Comparison of ENCODE assay signal across 8 cellular contexts in the genomic region with DNA sequence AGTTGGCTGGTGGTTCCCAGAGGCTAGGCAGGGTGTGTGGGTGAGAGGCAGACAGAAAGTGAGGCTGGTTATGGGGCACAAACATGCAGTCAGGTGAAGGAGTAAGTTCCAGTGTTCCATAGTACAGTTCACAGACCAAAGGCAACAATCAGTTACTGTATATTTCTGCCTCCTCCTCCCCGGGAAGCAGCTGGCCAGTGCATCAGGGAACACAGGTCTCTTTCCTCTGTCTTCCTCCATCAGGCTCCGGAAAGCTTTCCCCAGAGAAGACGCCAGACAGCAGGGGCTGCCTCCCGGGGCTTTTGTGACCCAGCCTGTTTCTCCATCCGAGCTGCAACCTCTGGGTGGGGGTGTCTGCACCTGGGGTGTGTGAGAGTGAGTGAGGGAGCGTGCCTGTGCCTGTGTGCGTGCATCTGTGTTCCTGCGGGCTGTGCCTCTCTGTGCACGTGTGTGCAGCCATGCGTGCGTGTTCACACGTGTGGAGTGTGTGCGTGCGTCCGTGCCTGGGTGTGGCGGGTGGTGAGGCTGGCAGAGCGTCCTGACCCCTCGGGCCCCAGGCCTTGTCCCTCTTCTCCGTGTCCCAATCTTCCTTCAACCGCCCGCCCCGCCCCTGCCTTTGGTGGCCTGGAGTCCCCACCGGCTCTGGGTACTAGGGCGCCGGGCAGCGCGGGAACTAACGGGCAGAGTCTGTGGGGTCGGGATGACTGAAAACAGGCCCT.
A peak's percentile ranks its signal among the peaks of the same experiment; 100 is the strongest.
DNase-seq lines count a peak whose midpoint lies in the region; ATAC-seq and TF ChIP-seq lines count a peak whose summit lies in the region.
"Not testable (repeated sequence)": the region's sequence is repeated elsewhere in the genome, so short reads cannot be mapped to it uniquely, and the experiment has no call there.

No MANE protein-coding gene starts in this region.

- not testable (repeated sequence) for H3K4me1 ChIP-seq in MM.1S (ENCODE audit: low read length); endodermal cell (ENCODE audit: control insufficient read depth, insufficient read depth, low read length)

- TF ChIP-seq CTCF in CD4-positive, alpha-beta T cell (IDR thresholded peaks at IDR 0.05); MM.1S (IDR thresholded peaks at IDR 0.05; ENCODE audit: low read length); endodermal cell (conservative IDR thresholded peaks at IDR 0.05); mesothelial cell of epicardium (IDR thresholded peaks at IDR 0.05; ENCODE audit: unreplicated experiment): not testable (repeated sequence)

- H3K27ac ChIP-seq in CD4-positive, alpha-beta T cell (ENCODE audit: low read depth, low read length); MM.1S (ENCODE audit: low read length); endodermal cell (ENCODE audit: low read depth, low read length): not testable (repeated sequence)

- peak in 7 of 10 experiments; percentile 6 to 40 (median 21) for DNase-seq in CD4-positive, alpha-beta T cell
- DNase-seq in MM.1S; mesothelial cell of epicardium (ENCODE audit: low spot score in 2 of 2, unreplicated experiment in 2 of 2): not testable (repeated sequence)
- DNase-seq in activated T-cell treated with anti-CD3 and anti-CD28 coated beads, Interleukin-2, amount 50 U/mL, for 24 hours: peak; percentile 84
- peak; percentile 42 for DNase-seq in endodermal cell
- DNase-seq in stimulated activated CD4-positive, alpha-beta T cell treated with anti-CD3 and anti-CD28 coated beads, TNF-alpha, amount 100 ng/mL, for 48 hours (ENCODE audit: low read depth in 3 of 3): peak in 2 of 3 donors; percentile 10 to 36

- H3K4me2 ChIP-seq in MM.1S (ENCODE audit: low read depth, low read length): peak overlapping the region; percentile 81

- POLR2A ChIA-PET in CD4-positive, alpha-beta T cell (lab: Charles Lee): not testable (repeated sequence)

- H3K27ac Mint-ChIP-seq in CD4-positive, alpha-beta T cell; activated T-cell treated with anti-CD3 and anti-CD28 coated beads, Interleukin-2, amount 50 U/mL, for 24 hours; endodermal cell; mesothelial cell of epicardium: not testable (repeated sequence)

- H3K4me3 Mint-ChIP-seq in CD4-positive, alpha-beta T cell: peak overlapping the region; percentile 34
- peak overlapping the region; percentile 35 for H3K4me3 Mint-ChIP-seq in activated T-cell treated with anti-CD3 and anti-CD28 coated beads, Interleukin-2, amount 50 U/mL, for 24 hours
- H3K4me3 Mint-ChIP-seq in endodermal cell: not testable (repeated sequence)
- H3K4me3 Mint-ChIP-seq in mesothelial cell of epicardium: peak overlapping the region; percentile 42

- H3F3A ChIP-seq in MM.1S (ENCODE audit: insufficient read depth, low read length): not testable (repeated sequence)

- H3K9me3 ChIP-seq in CD4-positive, alpha-beta T cell (ENCODE audit: control insufficient read depth, low read length); MM.1S (replicated peaks; ENCODE audit: insufficient read depth, low read length); endodermal cell (ENCODE audit: control insufficient read depth, low read length): not testable (repeated sequence)

- H3K9ac ChIP-seq in MM.1S (ENCODE audit: low read length); endodermal cell (ENCODE audit: extremely low read depth, low read length, poor library complexity, severe bottlenecking): not testable (repeated sequence)

- intact Hi-C loops in CD4-positive, alpha-beta T cell (cut with DNase I, micrococcal nuclease): loop anchor here in 1 of 2 experiments (5.0 kb wide), 1 partner anchor 67 kb away; no protein-coding TSS in a partner anchor

- CTCF ChIA-PET in CD4-positive, alpha-beta T cell (lab: Charles Lee): not testable (repeated sequence)

- H3K36me3 ChIP-seq in MM.1S (replicated peaks; ENCODE audit: insufficient read depth, low read length); endodermal cell (ENCODE audit: control insufficient read depth, insufficient read depth, low read length): not testable (repeated sequence)

- H3K36me3 Mint-ChIP-seq in CD4-positive, alpha-beta T cell (ENCODE audit: low read depth); activated T-cell treated with anti-CD3 and anti-CD28 coated beads, Interleukin-2, amount 50 U/mL, for 24 hours (ENCODE audit: low read depth); endodermal cell (ENCODE audit: low read depth); mesothelial cell of epicardium: not testable (repeated sequence)

- H3K27me3 ChIP-seq in CD4-positive, alpha-beta T cell (ENCODE audit: control insufficient read depth, insufficient read depth, low read length); MM.1S (replicated peaks; ENCODE audit: insufficient read depth, low read length); endodermal cell (ENCODE audit: control insufficient read depth, insufficient read depth, low read length, poor library complexity, severe bottlenecking): not testable (repeated sequence)

- not testable (repeated sequence) for H3K9me3 Mint-ChIP-seq in CD4-positive, alpha-beta T cell; activated T-cell treated with anti-CD3 and anti-CD28 coated beads, Interleukin-2, amount 50 U/mL, for 24 hours; endodermal cell; mesothelial cell of epicardium

- not testable (repeated sequence) for H3K9me2 ChIP-seq in MM.1S (replicated peaks; ENCODE audit: insufficient read depth, low read length)

- not testable (repeated sequence) for H4K20me1 ChIP-seq in MM.1S (ENCODE audit: insufficient read depth, low read length)

- not testable (repeated sequence) for H2AFZ ChIP-seq in MM.1S (ENCODE audit: low read length)

- peak overlapping the region; percentile 50 for H3K4me3 ChIP-seq in MM.1S (ENCODE audit: low read length)
- H3K4me3 ChIP-seq in endodermal cell (ENCODE audit: low read length): not testable (repeated sequence)

- not testable (repeated sequence) for H3K4me1 Mint-ChIP-seq in CD4-positive, alpha-beta T cell (ENCODE audit: low read depth); activated T-cell treated with anti-CD3 and anti-CD28 coated beads, Interleukin-2, amount 50 U/mL, for 24 hours (ENCODE audit: low read depth); mesothelial cell of epicardium
- H3K4me1 Mint-ChIP-seq in endodermal cell: peaks cover 15% of the 10 kb centered on the region

- H3K27me3 Mint-ChIP-seq in CD4-positive, alpha-beta T cell; activated T-cell treated with anti-CD3 and anti-CD28 coated beads, Interleukin-2, amount 50 U/mL, for 24 hours; endodermal cell (ENCODE audit: insufficient read depth): not testable (repeated sequence)
- peaks cover 11% of the 10 kb centered on the region for H3K27me3 Mint-ChIP-seq in mesothelial cell of epicardium (ENCODE audit: low read depth)

- H3K79me2 ChIP-seq in MM.1S (ENCODE audit: low read length): not testable (repeated sequence)

- WGBS in endodermal cell (ENCODE audit: insufficient coverage in 1 of 2, insufficient read length in 1 of 2), 2 experiments: 22% methylated on average over 21 of the region's 29 CpGs; no CpG with 5 or more reads in 1 of the 2 experiments

- peak; percentile 76 for ATAC-seq in CD4-positive, alpha-beta T cell (ENCODE audit: poor library complexity)
- ATAC-seq in GM19455 (IDR thresholded peaks at IDR 0.05; ENCODE audit: unreplicated experiment): peak; percentile 62
- peak; percentile 20 for ATAC-seq in HG02970 (IDR thresholded peaks at IDR 0.05; ENCODE audit: low FRiP score, unreplicated experiment)

Comparison
In these comparisons a context has a peak if more than half of its experiments do, and no peak if none do; other contexts are left out.
1. ATAC-seq: peak in every context shown above with its lines; median percentile 76 in CD4-positive, alpha-beta T cell; 62 in GM19455; 20 in HG02970.